Comparison of ENCODE assay signal across 15 cellular contexts in the genomic region with DNA sequence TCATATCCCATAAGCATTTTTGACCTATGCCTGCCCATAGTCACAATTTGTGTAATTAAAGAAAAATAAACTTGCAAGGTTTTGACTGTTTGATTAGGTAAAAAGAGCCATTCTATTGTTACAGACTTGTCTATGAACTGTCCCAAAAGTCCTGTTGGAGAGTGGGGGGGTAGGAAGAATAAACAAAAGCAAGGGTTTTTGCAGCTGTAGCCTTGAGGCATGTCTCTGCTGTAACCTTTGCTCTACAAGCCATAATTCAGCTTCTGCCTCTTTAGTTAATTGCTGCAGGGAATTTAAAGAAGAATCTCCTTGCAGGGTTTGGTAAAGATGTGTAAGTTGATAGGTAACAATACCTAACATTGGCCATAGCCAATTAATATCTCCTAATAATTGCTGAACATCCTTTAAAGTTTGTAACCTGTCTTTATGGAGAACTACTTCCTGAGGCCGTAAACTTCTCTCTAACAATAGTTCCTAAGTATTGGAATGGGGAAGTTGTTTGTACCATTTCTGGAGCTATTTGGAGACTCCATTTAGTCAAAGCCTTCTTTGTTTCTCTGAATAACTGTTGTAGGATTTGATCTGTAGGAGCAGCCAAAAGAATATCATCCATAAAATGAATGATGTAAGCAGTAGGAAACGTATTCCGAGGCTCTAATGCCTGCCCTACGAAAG. TPM values are rescaled to one million over a fixed set of nuclear protein-coding genes. Genes with fewer than 3 reads are reported as not detected.
DNase-seq lines count a peak whose midpoint lies in the region; ATAC-seq and TF ChIP-seq lines count a peak whose summit lies in the region.
"Had no signal": no experiment of that assay in that cellular context is flagged by ENCODE, and none has a peak within 500 bp of the region (broad histone marks: within the 10 kb centered on the region; RNA-seq: fewer than 3 reads in every experiment).

No MANE protein-coding gene starts in this region.

- H3K23ac ChIP-seq in mesenchymal stem cell (ENCODE audit: low read length in 2 of 2): no peak overlapping the region

- H3K18ac ChIP-seq in mesenchymal stem cell (ENCODE audit: low read depth in 1 of 2, low read length in 2 of 2): peak overlapping the region in 1 of 2 experiments; percentile 41

- H3K27me3 Mint-ChIP-seq in activated naive CD8-positive, alpha-beta T cell treated with anti-CD3 and anti-CD28 coated beads, Interleukin-2, amount 50 U/mL, for 24 hours: no peaks in the 10 kb centered on the region
- H3K27me3 Mint-ChIP-seq in stimulated activated memory B cell treated with anti-CD40 and anti-IgM and Interleukin-4, amounts not matched to agents 10 μg/mL and 1 μg/mL and 100 μg/mL, for 72 hours: peaks cover 13% of the 10 kb centered on the region
- H3K27me3 Mint-ChIP-seq: activated naive CD4-positive, alpha-beta T cell treated with anti-CD3 and anti-CD28 coated beads, Interleukin-2, amount 50 U/mL, for 24 hours had no signal

- no peak for TF ChIP-seq POLR2A in heart left ventricle (IDR thresholded peaks at IDR 0.05)

- peaks cover 6% of the 10 kb centered on the region for H3K36me3 Mint-ChIP-seq in activated naive CD8-positive, alpha-beta T cell treated with anti-CD3 and anti-CD28 coated beads, Interleukin-2, amount 50 U/mL, for 24 hours (ENCODE audit: low read depth)
- H3K36me3 Mint-ChIP-seq in stimulated activated memory B cell treated with anti-CD40 and anti-IgM and Interleukin-4, amounts not matched to agents 10 μg/mL and 1 μg/mL and 100 μg/mL, for 72 hours: peaks cover 5% of the 10 kb centered on the region
- H3K36me3 Mint-ChIP-seq: stimulated activated effector memory CD8-positive, alpha-beta T cell treated with anti-CD3 and anti-CD28 coated beads, Interleukin-12 subunit alpha, Interleukin-12 subunit beta, amount 100 ng/mL, for 72 hours had no signal

- TF ChIP-seq CTCF in heart left ventricle (IDR thresholded peaks at IDR 0.05): no peak

- WGBS in heart left ventricle, 4 donors: 52 to 67% (median 58%) methylated on average over 4 of the region's 4 CpGs
- WGBS in mesenchymal stem cell: 66% methylated on average over 3 of the region's 4 CpGs

- H3K9me3 ChIP-seq in heart left ventricle (peaks cover 0 to 20% (median 14%) of the 10 kb centered on the region in 12 donors), adipocyte (ENCODE audit: control insufficient read depth, low read length) (peaks cover 14% of the 10 kb centered on the region), mesenchymal stem cell (ENCODE audit: control insufficient read depth, low read length) (peaks cover 11% of the 10 kb centered on the region)

- no peak overlapping the region for H2AK5ac ChIP-seq in mesenchymal stem cell (ENCODE audit: low read length, severe bottlenecking)

- H3K27ac Mint-ChIP-seq in activated naive CD8-positive, alpha-beta T cell treated with anti-CD3 and anti-CD28 coated beads, Interleukin-2, amount 50 U/mL, for 24 hours: no peak overlapping the region
- H3K27ac Mint-ChIP-seq in stimulated activated memory B cell treated with anti-CD40 and anti-IgM and Interleukin-4, amounts not matched to agents 10 μg/mL and 1 μg/mL and 100 μg/mL, for 72 hours: no peak overlapping the region
- H3K27ac Mint-ChIP-seq: activated naive CD4-positive, alpha-beta T cell treated with anti-CD3 and anti-CD28 coated beads, Interleukin-2, amount 50 U/mL, for 24 hours; stimulated activated effector memory CD8-positive, alpha-beta T cell treated with anti-CD3 and anti-CD28 coated beads, Interleukin-12 subunit alpha, Interleukin-12 subunit beta, amount 100 ng/mL, for 72 hours had no signal

- H3K9ac ChIP-seq in adipocyte (ENCODE audit: low read length): no peak overlapping the region
- peak overlapping the region; percentile 64 for H3K9ac ChIP-seq in mesenchymal stem cell (ENCODE audit: low read length)
- H3K9ac ChIP-seq: parathyroid adenoma had no signal

- no peak overlapping the region for H3K27ac ChIP-seq in heart left ventricle
- peak overlapping the region; percentile 26 for H3K27ac ChIP-seq in mesenchymal stem cell (ENCODE audit: low read length, poor library complexity, severe bottlenecking)
- H3K27ac ChIP-seq: brain microvascular endothelial cell, parathyroid adenoma had no signal

- H2BK15ac ChIP-seq in mesenchymal stem cell (ENCODE audit: low read depth, poor library complexity, severe bottlenecking): no peak overlapping the region

- H3K27me3 ChIP-seq in heart left ventricle (no peaks in the 10 kb centered on the region), adipocyte (replicated peaks; ENCODE audit: control insufficient read depth, insufficient read depth, low read length) (no peaks in the 10 kb centered on the region), mesenchymal stem cell (ENCODE audit: control insufficient read depth in 1 of 2, insufficient read depth in 1 of 2, low read length in 2 of 2) (no peaks in the 10 kb centered on the region)
- H3K27me3 ChIP-seq: brain microvascular endothelial cell had no signal

- H2BK12ac ChIP-seq in mesenchymal stem cell (ENCODE audit: low read length in 2 of 2): peak overlapping the region in 1 of 2 experiments; percentile 31

- no peaks in the 10 kb centered on the region for H3K36me3 ChIP-seq in heart left ventricle
- H3K36me3 ChIP-seq in adipocyte (ENCODE audit: control insufficient read depth, insufficient read depth, low read length, severe bottlenecking): no peaks in the 10 kb centered on the region
- no peaks in the 10 kb centered on the region for H3K36me3 ChIP-seq in mesenchymal stem cell (ENCODE audit: control insufficient read depth in 1 of 2, insufficient read depth in 2 of 2, low read depth in 1 of 2, low read length in 2 of 2)
- H3K36me3 ChIP-seq: brain microvascular endothelial cell had no signal

- intact Hi-C loops in Right ventricle myocardium superior (cut with DNase I): loop anchor here (5.0 kb wide), 3 partner anchors 101 to 336 kb away; no protein-coding TSS in a partner anchor
- intact Hi-C loops in heart left ventricle (cut with DNase I): loop anchor here (2.0 to 10.0 kb wide), 14 partner anchors 61 to 406 kb away; a partner anchor contains a TSS

- no peak overlapping the region for H4K8ac ChIP-seq in mesenchymal stem cell (ENCODE audit: low read length)

- H3K4ac ChIP-seq in mesenchymal stem cell (ENCODE audit: low read depth in 1 of 2, low read length in 2 of 2): no peak overlapping the region

- no peaks in the 10 kb centered on the region for H3K79me1 ChIP-seq in mesenchymal stem cell (replicated peaks; ENCODE audit: low read length, poor library complexity, severe bottlenecking)

- no peak overlapping the region for H3K4me3 ChIP-seq in heart left ventricle
- H3K4me3 ChIP-seq in adipocyte (ENCODE audit: low read length): no peak overlapping the region
- H3K4me3 ChIP-seq in mesenchymal stem cell (ENCODE audit: insufficient read depth in 1 of 2, low read depth in 1 of 2, low read length in 2 of 2): no peak overlapping the region

- H3K4me3 Mint-ChIP-seq in activated naive CD8-positive, alpha-beta T cell treated with anti-CD3 and anti-CD28 coated beads, Interleukin-2, amount 50 U/mL, for 24 hours: no peak overlapping the region
- no peak overlapping the region for H3K4me3 Mint-ChIP-seq in stimulated activated memory B cell treated with anti-CD40 and anti-IgM and Interleukin-4, amounts not matched to agents 10 μg/mL and 1 μg/mL and 100 μg/mL, for 72 hours
- H3K4me3 Mint-ChIP-seq: activated naive CD4-positive, alpha-beta T cell treated with anti-CD3 and anti-CD28 coated beads, Interleukin-2, amount 50 U/mL, for 24 hours; CD4-positive, CD25-positive, alpha-beta regulatory T cell; stimulated activated effector memory CD8-positive, alpha-beta T cell treated with anti-CD3 and anti-CD28 coated beads, Interleukin-12 subunit alpha, Interleukin-12 subunit beta, amount 100 ng/mL, for 72 hours had no signal

- H2BK120ac ChIP-seq in mesenchymal stem cell (ENCODE audit: low read depth, low read length): peak overlapping the region; percentile 52

- H2BK5ac ChIP-seq in mesenchymal stem cell (ENCODE audit: low read depth, low read length, poor library complexity, severe bottlenecking): no peak overlapping the region

- no peak overlapping the region for H3K4me2 ChIP-seq in mesenchymal stem cell (ENCODE audit: low read length, poor library complexity, severe bottlenecking)

- H2AFZ ChIP-seq in mesenchymal stem cell (ENCODE audit: low read depth, low read length): no peak overlapping the region
- H2AFZ ChIP-seq: parathyroid adenoma had no signal

- H3K4me1 ChIP-seq in heart left ventricle (peaks cover 0 to 8% (median 0%) of the 10 kb centered on the region in 12 donors), adipocyte (ENCODE audit: control insufficient read depth, insufficient read depth, low read length) (peaks cover 12% of the 10 kb centered on the region), mesenchymal stem cell (ENCODE audit: control insufficient read depth, insufficient read depth, low read depth, low read length) (no peaks in the 10 kb centered on the region)
- H3K4me1 ChIP-seq: parathyroid adenoma had no signal

- H3K9me3 Mint-ChIP-seq in activated naive CD8-positive, alpha-beta T cell treated with anti-CD3 and anti-CD28 coated beads, Interleukin-2, amount 50 U/mL, for 24 hours: peaks cover 11% of the 10 kb centered on the region
- H3K9me3 Mint-ChIP-seq in stimulated activated memory B cell treated with anti-CD40 and anti-IgM and Interleukin-4, amounts not matched to agents 10 μg/mL and 1 μg/mL and 100 μg/mL, for 72 hours: peaks cover 9% of the 10 kb centered on the region
- H3K9me3 Mint-ChIP-seq: activated naive CD4-positive, alpha-beta T cell treated with anti-CD3 and anti-CD28 coated beads, Interleukin-2, amount 50 U/mL, for 24 hours had no signal

- H3K14ac ChIP-seq in mesenchymal stem cell (ENCODE audit: low read length in 2 of 2): no peak overlapping the region

- DNase-seq in Right ventricle myocardium superior (no peak), heart left ventricle (no peak), adipocyte (ENCODE audit: low read depth) (peak; percentile 5), mesenchymal stem cell (peak; percentile 42), putamen (ENCODE audit: low spot score) (no peak), activated gamma-delta T cell treated with Interleukin-2 at 50 U/mL for 16 hours (no peak)
- no peak for DNase-seq in activated naive CD8-positive, alpha-beta T cell treated with anti-CD3 and anti-CD28 coated beads, Interleukin-2, amount 50 U/mL, for 24 hours
- DNase-seq: activated CD4-positive, alpha-beta T cell treated with anti-CD3 and anti-CD28 coated beads, Interleukin-2, amount 50 U/mL, for 48 hours; activated T-cell treated with anti-CD3 and anti-CD28 coated beads, Interleukin-2, amount 50 U/mL, for 1 hour had no signal

- no peaks in the 10 kb centered on the region for H3K4me1 Mint-ChIP-seq in activated naive CD8-positive, alpha-beta T cell treated with anti-CD3 and anti-CD28 coated beads, Interleukin-2, amount 50 U/mL, for 24 hours
- H3K4me1 Mint-ChIP-seq in stimulated activated memory B cell treated with anti-CD40 and anti-IgM and Interleukin-4, amounts not matched to agents 10 μg/mL and 1 μg/mL and 100 μg/mL, for 72 hours: peaks cover 11% of the 10 kb centered on the region
- H3K4me1 Mint-ChIP-seq: activated naive CD4-positive, alpha-beta T cell treated with anti-CD3 and anti-CD28 coated beads, Interleukin-2, amount 50 U/mL, for 24 hours; stimulated activated effector memory CD8-positive, alpha-beta T cell treated with anti-CD3 and anti-CD28 coated beads, Interleukin-12 subunit alpha, Interleukin-12 subunit beta, amount 100 ng/mL, for 72 hours had no signal

- no peak overlapping the region for H4K91ac ChIP-seq in mesenchymal stem cell (ENCODE audit: low read length)

- ATAC-seq in Right ventricle myocardium superior (ENCODE audit: poor library complexity) (peak; percentile 27), heart left ventricle (no peak)
- no peak for ATAC-seq in activated naive CD8-positive, alpha-beta T cell treated with anti-CD3 and anti-CD28 coated beads, Interleukin-2, amount 50 U/mL, for 24 hours
- no peak for ATAC-seq in stimulated activated memory B cell treated with anti-CD40 and anti-IgM and Interleukin-4, amounts not matched to agents 10 μg/mL and 1 μg/mL and 100 μg/mL, for 72 hours

RNA-seq across cellular contexts. Expression of a gene that starts 7.9 kb away (rescaled TPM):
- total RNA-seq in Right ventricle myocardium superior: 21.1 TPM
- total RNA-seq in heart left ventricle: 10 to 100 TPM; 15.6 to 43.8 (median 26.5) TPM
- polyA plus RNA-seq in heart left ventricle: 10 to 100 TPM; 25.0 to 34.3 TPM
- 71.9 TPM for polyA plus RNA-seq in mesenchymal stem cell (2013, experiment 1 of 2)
- 74.0 TPM for polyA plus RNA-seq in mesenchymal stem cell (2013, experiment 2 of 2)

RNA-seq across cellular contexts. Expression of a gene that starts 9.0 kb away (rescaled TPM):
- total RNA-seq in Right ventricle myocardium superior: 0.46 TPM
- total RNA-seq in heart left ventricle: 1 to 10 TPM in 3 of 9 donors, under 1 TPM in 6; 0.19 to 3.1 (median 0.36) TPM
- under 1 TPM; 0.15 to 0.47 TPM for polyA plus RNA-seq in heart left ventricle
- polyA plus RNA-seq in mesenchymal stem cell (2013, experiment 1 of 2): 2.7 TPM
- 2.5 TPM for polyA plus RNA-seq in mesenchymal stem cell (2013, experiment 2 of 2)

Comparison
In these comparisons a context has a peak if more than half of its experiments do, and no peak if none do; other contexts are left out.
1. DNase-seq: peak in adipocyte (single experiment) and mesenchymal stem cell (single experiment); none in Right ventricle myocardium superior (single experiment), heart left ventricle (0 of 5), activated naive CD8-positive, alpha-beta T cell treated with anti-CD3 and anti-CD28 coated beads, Interleukin-2, amount 50 U/mL, for 24 hours (single experiment), putamen (single experiment) and activated gamma-delta T cell treated with Interleukin-2 at 50 U/mL for 16 hours (single experiment).